Comparison of ENCODE assay signal across 11 cellular contexts in genomic region chr20:22717466-22717865, GRCh38.
DNase-seq lines count a peak whose midpoint lies in the region; ATAC-seq and TF ChIP-seq lines count a peak whose summit lies in the region.
"Had no signal": no experiment of that assay in that cellular context is flagged by ENCODE, and none has a peak within 500 bp of the region (broad histone marks: within the 10 kb centered on the region; RNA-seq: fewer than 3 reads in every experiment).

No MANE protein-coding gene starts in this region.

- H3K4ac ChIP-seq in H9 (ENCODE audit: low read depth, low read length): no peak overlapping the region

- DNase-seq in PC-3 (peak; percentile 18), coronary artery (ENCODE audit: low spot score) (no peak), left colon (peak; percentile 23 to 71), upper lobe of left lung (peak in 1 of 2 donors; percentile 56), H9 (no peak), DMS153 treated with DMSO at 0.1 percent for 48 hours (lab: John Stamatoyannopoulos, UW; ENCODE audit: unreplicated experiment) (no peak)
- DNase-seq: activated naive CD8-positive, alpha-beta T cell treated with anti-CD3 and anti-CD28 coated beads, Interleukin-2, amount 50 U/mL, for 24 hours; CD8-positive, alpha-beta T cell; NCI-H187 treated with DMSO at 0.1 percent for 48 hours; retina had no signal

- 0 out of 4 replicates have a peak, but pooled peaks cover 0 to 3% of the 10 kb centered on the region in 2 experiments for H3K4me1 Mint-ChIP-seq in H9
- H3K4me1 Mint-ChIP-seq: activated naive CD8-positive, alpha-beta T cell treated with anti-CD3 and anti-CD28 coated beads, Interleukin-2, amount 50 U/mL, for 24 hours had no signal

- no peaks in the 10 kb centered on the region for H3K9me2 ChIP-seq in PC-3 (replicated peaks; ENCODE audit: low read length)

- no peak overlapping the region for H3K27ac ChIP-seq in PC-3 (ENCODE audit: low read length)
- H3K27ac ChIP-seq in coronary artery: peak overlapping the region; percentile 38 to 74
- H3K27ac ChIP-seq in upper lobe of left lung: peak overlapping the region; percentile 28 to 77 (median 65)
- no peak overlapping the region for H3K27ac ChIP-seq in H9 (ENCODE audit: insufficient read length, low read depth, low read length)

- no peak overlapping the region for H3K4me3 Mint-ChIP-seq in H9
- H3K4me3 Mint-ChIP-seq: activated naive CD8-positive, alpha-beta T cell treated with anti-CD3 and anti-CD28 coated beads, Interleukin-2, amount 50 U/mL, for 24 hours; CD8-positive, alpha-beta T cell had no signal

- no peaks in the 10 kb centered on the region; a peak in 1 of 5 replicates for H3K9me3 Mint-ChIP-seq in H9
- H3K9me3 Mint-ChIP-seq: activated naive CD8-positive, alpha-beta T cell treated with anti-CD3 and anti-CD28 coated beads, Interleukin-2, amount 50 U/mL, for 24 hours; CD8-positive, alpha-beta T cell had no signal

- H3K27ac Mint-ChIP-seq in H9: no peak overlapping the region
- H3K27ac Mint-ChIP-seq: activated naive CD8-positive, alpha-beta T cell treated with anti-CD3 and anti-CD28 coated beads, Interleukin-2, amount 50 U/mL, for 24 hours; CD8-positive, alpha-beta T cell had no signal

- H3K36me3 ChIP-seq in PC-3 (ENCODE audit: low read depth, low read length) (no peaks in the 10 kb centered on the region), upper lobe of left lung (no peaks in the 10 kb centered on the region)

- H3K79me2 ChIP-seq in PC-3 (ENCODE audit: low read length): no peaks in the 10 kb centered on the region
- no peaks in the 10 kb centered on the region for H3K79me2 ChIP-seq in H9 (ENCODE audit: insufficient read depth, low read length)

- H2AK5ac ChIP-seq in H9 (ENCODE audit: insufficient read length, low read length): no peak overlapping the region

- H3K79me1 ChIP-seq in H9 (ENCODE audit: insufficient read depth, low read depth, low read length, poor library complexity, severe bottlenecking): no peaks in the 10 kb centered on the region

- H3F3A ChIP-seq in PC-3 (ENCODE audit: low read length, unreplicated experiment): no peaks in the 10 kb centered on the region

- H2AFZ ChIP-seq in PC-3 (ENCODE audit: low read length) (no peak overlapping the region; the same call in 1 of the 2 replicates), H9 (ENCODE audit: low read length) (no peak overlapping the region)

- H3K27me3 ChIP-seq in PC-3 (ENCODE audit: low read length): peaks cover 5% of the 10 kb centered on the region; the same call in 1 of the 2 replicates
- no peaks in the 10 kb centered on the region for H3K27me3 ChIP-seq in upper lobe of left lung
- H3K27me3 ChIP-seq in H9 (ENCODE audit: insufficient read depth, low read length): no peaks in the 10 kb centered on the region

- no peaks in the 10 kb centered on the region for H3K9me3 ChIP-seq in PC-3 (ENCODE audit: low read length)
- no peaks in the 10 kb centered on the region for H3K9me3 ChIP-seq in upper lobe of left lung
- no peaks in the 10 kb centered on the region for H3K9me3 ChIP-seq in H9 (ENCODE audit: control insufficient read depth, low read depth, low read length)

- no peak for TF ChIP-seq POLR2A in upper lobe of left lung (IDR thresholded peaks at IDR 0.05)

- no TSS peak for BruUV-seq in PC-3 (replicated peaks; lab: Mats Ljungman, UMichigan)

- H3K9ac ChIP-seq in PC-3 (ENCODE audit: low read length) (no peak overlapping the region), H9 (ENCODE audit: extremely low read depth, insufficient read length, low read length) (no peak overlapping the region)

- intact Hi-C loops in PC-3 (cut with micrococcal nuclease): no loop called here
- intact Hi-C loops in left colon (cut with DNase I, micrococcal nuclease): no loop called here

- H3K4me2 ChIP-seq in PC-3 (ENCODE audit: low read length) (peak overlapping the region; percentile 64), H9 (ENCODE audit: insufficient read depth, insufficient read length, low read length) (no peak overlapping the region)

- H2BK5ac ChIP-seq in H9 (ENCODE audit: insufficient read length, low read length): no peak overlapping the region

- no peak overlapping the region for H3T11ph ChIP-seq in H9 (ENCODE audit: low read length)

- WGBS in upper lobe of left lung, 2 donors: 38 to 50% methylated on average over 4 of the region's 4 CpGs
- no CpG with 5 or more reads among the region's 4 CpGs for WGBS in H9 (ENCODE audit: extremely low coverage, insufficient read length, low lambda C conversion rate)

- H2BK120ac ChIP-seq in H9 (ENCODE audit: low read depth, low read length, poor library complexity, severe bottlenecking): no peak overlapping the region

- peaks cover 9% of the 10 kb centered on the region for H3K27me3 Mint-ChIP-seq in H9 (ENCODE audit: low read depth)

- ATAC-seq in PC-3: no peak
- ATAC-seq in left colon: peak; percentile 97
- peak; percentile 90 to 91 for ATAC-seq in upper lobe of left lung (ENCODE audit: low FRiP score in 2 of 2)
- ATAC-seq in GM18907 (IDR thresholded peaks at IDR 0.05; ENCODE audit: unreplicated experiment): no peak
- ATAC-seq: activated naive CD8-positive, alpha-beta T cell treated with anti-CD3 and anti-CD28 coated beads, Interleukin-2, amount 50 U/mL, for 24 hours; CD8-positive, alpha-beta T cell had no signal

- H4K91ac ChIP-seq in H9 (ENCODE audit: insufficient read length, low read depth, low read length): no peak overlapping the region

- H4K20me1 ChIP-seq in PC-3 (ENCODE audit: low read length): no peaks in the 10 kb centered on the region
- H4K20me1 ChIP-seq in H9 (ENCODE audit: control insufficient read depth, insufficient read depth, insufficient read length): no peaks in the 10 kb centered on the region

- H4K8ac ChIP-seq in H9 (replicated peaks; ENCODE audit: insufficient read length, low read depth, low read length): no peak overlapping the region

- no peak overlapping the region for H3K18ac ChIP-seq in H9 (ENCODE audit: insufficient read length, low read depth, low read length)

- no peak overlapping the region for H4K5ac ChIP-seq in H9 (ENCODE audit: insufficient read length, low read depth, low read length)

- CTCF ChIA-PET in PC-3 (lab: Charles Lee): no interaction called here

- H3K14ac ChIP-seq in H9 (ENCODE audit: insufficient read depth, low read length): no peak overlapping the region

- H3K4me3 ChIP-seq in PC-3 (ENCODE audit: low read length) (peak overlapping the region; percentile 25; the same call in 1 of the 2 replicates), coronary artery (peak overlapping the region; percentile 3), upper lobe of left lung (no peak overlapping the region)

- H3K36me3 Mint-ChIP-seq in H9 (ENCODE audit: insufficient read depth in 1 of 3, low read depth in 3 of 3): no peaks in the 10 kb centered on the region
- H3K36me3 Mint-ChIP-seq: CD8-positive, alpha-beta T cell had no signal

- POLR2A ChIA-PET in PC-3 (lab: Charles Lee; ENCODE audit: unreplicated experiment): no interaction called here

- no peak overlapping the region for H2BK20ac ChIP-seq in H9 (ENCODE audit: low read depth, low read length, poor library complexity, severe bottlenecking)

- H3K4me1 ChIP-seq in PC-3 (ENCODE audit: insufficient read depth, low read length) (peaks cover 20% of the 10 kb centered on the region), upper lobe of left lung (peaks cover 22 to 33% (median 27%) of the 10 kb centered on the region in 4 donors), H9 (ENCODE audit: insufficient read depth, low read length) (no peaks in the 10 kb centered on the region)

- no peak for TF ChIP-seq CTCF in PC-3 (conservative IDR thresholded peaks at IDR 0.05; ENCODE audit: low read depth, low read length)
- no peak for TF ChIP-seq CTCF in coronary artery (IDR thresholded peaks at IDR 0.05)
- no peak for TF ChIP-seq CTCF in upper lobe of left lung (IDR thresholded peaks at IDR 0.05)
- TF ChIP-seq CTCF in H9 (conservative IDR thresholded peaks at IDR 0.05): no peak

- H3K56ac ChIP-seq in H9 (ENCODE audit: insufficient read length, low read depth, low read length): no peak overlapping the region

- H3K23ac ChIP-seq in H9 (ENCODE audit: insufficient read length, low read depth, low read length): no peak overlapping the region

- H2BK15ac ChIP-seq in H9 (ENCODE audit: low read depth, low read length): no peak overlapping the region

- H2BK12ac ChIP-seq in H9 (ENCODE audit: insufficient read length, low read depth, low read length): no peak overlapping the region

- TF ChIP-seq EP300 in upper lobe of left lung (IDR thresholded peaks at IDR 0.05): peak in 2 of 4 donors; percentile 46 to 65

- H3K23me2 ChIP-seq in H9 (ENCODE audit: insufficient read length, low read depth, low read length, poor library complexity, severe bottlenecking): no peaks in the 10 kb centered on the region

Comparison
In these comparisons a context has a peak if more than half of its experiments do, and no peak if none do; other contexts are left out.
1. ATAC-seq: peak in left colon (single experiment) and upper lobe of left lung (2 of 2); none in PC-3 (single experiment) and GM18907 (single experiment).
2. DNase-seq: peak in PC-3 (single experiment) and left colon (2 of 2); none in coronary artery (single experiment), H9 (single experiment) and DMS153 treated with DMSO at 0.1 percent for 48 hours (single experiment).
3. H3K27ac ChIP-seq: peak in coronary artery (2 of 2) and upper lobe of left lung (4 of 4); none in PC-3 (single experiment) and H9 (single experiment).
4. H3K4me3 ChIP-seq: peak in PC-3 (single experiment) and coronary artery (single experiment); none in upper lobe of left lung (0 of 4).